In the genomic region with DNA sequence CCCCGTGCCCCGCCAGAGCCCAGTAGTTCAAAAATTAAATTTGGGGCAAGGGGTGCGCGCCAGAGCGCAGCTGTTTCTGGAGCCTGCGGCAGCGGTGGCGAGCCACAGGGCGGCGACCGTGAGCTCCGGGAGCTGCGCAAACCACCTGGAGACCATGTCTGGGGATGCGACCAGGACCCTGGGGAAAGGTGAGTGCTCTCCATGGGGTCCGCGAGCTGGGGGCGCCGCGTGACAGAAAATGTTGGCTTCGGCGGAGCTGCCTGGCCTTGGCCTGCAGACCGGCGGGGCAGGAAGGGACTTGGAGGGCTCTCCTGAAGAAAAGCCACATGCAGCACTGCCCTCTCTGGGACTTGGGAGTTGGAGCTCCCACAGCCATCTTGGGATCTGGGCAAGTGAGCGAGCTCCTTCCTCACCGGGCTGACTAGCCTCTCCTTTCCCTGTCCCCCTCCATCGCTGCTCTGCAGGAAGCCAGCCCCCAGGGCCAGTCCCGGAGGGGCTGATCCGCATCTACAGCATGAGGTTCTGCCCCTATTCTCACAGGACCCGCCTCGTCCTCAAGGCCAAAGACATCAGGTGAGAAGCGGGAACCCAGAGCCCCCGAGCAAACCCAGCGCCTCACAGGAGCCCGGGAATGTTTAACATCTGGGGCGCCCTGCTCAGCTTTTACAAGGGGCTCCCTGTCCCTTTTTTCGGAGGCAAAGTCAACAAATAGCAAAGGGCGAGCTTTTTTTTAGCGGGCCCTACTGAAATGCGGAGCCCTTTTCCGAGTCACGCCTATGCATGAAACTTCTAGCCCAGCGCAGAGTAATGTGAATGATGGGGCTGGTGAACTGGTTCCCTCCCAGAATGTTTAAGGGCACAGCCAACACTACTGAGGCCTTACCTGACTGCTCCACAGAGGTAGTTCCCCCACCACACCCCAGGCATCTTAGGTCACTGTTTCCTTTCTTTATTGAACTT, we compare ENCODE assay signal across 9 cellular contexts. TPM values are rescaled to one million over a fixed set of nuclear protein-coding genes. Genes with fewer than 3 reads are reported as not detected.
A peak's percentile ranks its signal among the peaks of the same experiment; 100 is the strongest.
DNase-seq lines count a peak whose midpoint lies in the region; ATAC-seq and TF ChIP-seq lines count a peak whose summit lies in the region.
"Had no signal": no experiment of that assay in that cellular context is flagged by ENCODE, and none has a peak within 500 bp of the region (broad histone marks: within the 10 kb centered on the region; RNA-seq: fewer than 3 reads in every experiment).

No MANE protein-coding gene starts in this region.

- H3K27me3 ChIP-seq in transverse colon, result peaks cover 8% of the 10 kb centered on the region

- no peak for TF ChIP-seq POLR2A in transverse colon (IDR thresholded peaks at IDR 0.05)

- no peak overlapping the region for H3K27ac Mint-ChIP-seq in naive B cell

- ATAC-seq in GM19468 (IDR thresholded peaks at IDR 0.05; ENCODE audit: extremely low read depth, unreplicated experiment) (peak; percentile 54), naive B cell (ENCODE audit: low read depth in 2 of 2) (peak; percentile 79 to 86), GM18870 (IDR thresholded peaks at IDR 0.05; ENCODE audit: unreplicated experiment) (no peak)

- peak overlapping the region; percentile 50 for H3K4me3 ChIP-seq in AG10803 (ENCODE audit: low read length)
- peak overlapping the region in 3 of 4 donors; percentile 34 to 53 (median 40) for H3K4me3 ChIP-seq in transverse colon

- TF ChIP-seq CTCF in AG10803 (conservative IDR thresholded peaks at IDR 0.05; ENCODE audit: low read length) (peak; percentile 79), transverse colon (IDR thresholded peaks at IDR 0.05) (peak; percentile 80 to 85 (median 84))

- no peaks in the 10 kb centered on the region for H3K9me3 ChIP-seq in transverse colon

- no peaks in the 10 kb centered on the region for H3K9me3 Mint-ChIP-seq in naive B cell

- DNase-seq in AG10803 (ENCODE audit: low read depth) (peak; percentile 23), LoVo (ENCODE audit: low spot score) (peak; percentile 77), epidermal melanocyte (ENCODE audit: insufficient read length, low spot score) (peak; percentile 54), naive B cell (peak; percentile 31), transverse colon (peak; percentile 54)
- DNase-seq in activated CD8-positive, alpha-beta memory T cell treated with anti-CD3 and anti-CD28 coated beads, Interleukin-2, amount 50 U/mL, for 48 hours, result peak; percentile 77

- no peak for TF ChIP-seq EP300 in transverse colon (IDR thresholded peaks at IDR 0.05; ENCODE audit: low read depth)

- 17 to 20% methylated on average over 1 to 42 of the region's 42 CpGs for WGBS in transverse colon (ENCODE audit: low coverage in 1 of 2), 2 donors

- H3K27me3 Mint-ChIP-seq in naive B cell, result peaks cover 6 to 43% (median 34%) of the 10 kb centered on the region in 3 donors

- no peaks in the 10 kb centered on the region for H3K36me3 ChIP-seq in transverse colon

- H3K4me1 Mint-ChIP-seq in naive B cell, result peaks cover 0 to 8% (median 0%) of the 10 kb centered on the region in 3 donors

- intact Hi-C loops in transverse colon (cut with DNase I; ENCODE audit: low total_unique reads), result no loop called here

- in situ Hi-C loops in transverse colon (cut with MboI; ENCODE audit: low pct_ligation_motif_present in 1 of 4, low pct_unique_long_range_greater_than_20kb in 1 of 4, low sequenced_read_pairs in 3 of 4), result no loop called here

- H3K27ac ChIP-seq in transverse colon, result peak overlapping the region in 3 of 4 donors; percentile 12 to 49 (median 40)

- H3K36me3 Mint-ChIP-seq in naive B cell, result no peaks in the 10 kb centered on the region

- H3K4me3 Mint-ChIP-seq in naive B cell, result peak overlapping the region in 1 of 8 donors; percentile 23

- peaks cover 0 to 11% (median 7%) of the 10 kb centered on the region in 4 donors for H3K4me1 ChIP-seq in transverse colon

RNA-seq across cellular contexts. Expression of a gene that starts 6.1 kb away (rescaled TPM):
- under 1 TPM in 5 of 6 donors, not detected in 1; 0.21 to 0.78 (median 0.49) TPM for polyA plus RNA-seq in naive B cell (ENCODE audit: low read depth in 6 of 6)
- total RNA-seq in transverse colon, result 10 to 100 TPM in 2 of 4 donors, 1 to 10 TPM in 2; 1.9 to 17.1 (median 10.6) TPM
- total RNA-seq: skeletal muscle tissue had no signal

RNA-seq across cellular contexts. Expression of a gene that starts 20.4 kb away (rescaled TPM):
- polyA plus RNA-seq in naive B cell (ENCODE audit: low read depth in 6 of 6), result 100 to 1,000 TPM in 4 of 6 donors, 10 to 100 TPM in 2; 91.6 to 128 (median 113) TPM
- 10 to 100 TPM; 21.3 to 66.2 (median 45.9) TPM for total RNA-seq in transverse colon

RNA-seq across cellular contexts. Expression of a gene that starts 42.9 kb away (rescaled TPM):
- not detected for polyA plus RNA-seq in naive B cell (ENCODE audit: low read depth in 6 of 6)
- under 1 TPM in 3 of 4 donors, not detected in 1; 0.16 to 1.00 (median 0.68) TPM for total RNA-seq in transverse colon

Comparison
In these comparisons a context has a peak if more than half of its experiments do, and no peak if none do; other contexts are left out.
1. DNase-seq: peak in every context shown above with its lines; median percentile 77 in LoVo; 77 in activated CD8-positive, alpha-beta memory T cell treated with anti-CD3 and anti-CD28 coated beads, Interleukin-2, amount 50 U/mL, for 48 hours; 54 in epidermal melanocyte; 54 in transverse colon; 31 in naive B cell; 23 in AG10803.